8 cellular contexts compared by ENCODE assay signal in genomic region chr3:187669675-187670504, GRCh38. TPM values are rescaled to one million over a fixed set of nuclear protein-coding genes. Genes with fewer than 3 reads are reported as not detected.
DNase-seq lines count a peak whose midpoint lies in the region; ATAC-seq and TF ChIP-seq lines count a peak whose summit lies in the region.

SST (minus strand) TSS chr3:187670394; CDS start chr3:187670291, 103 bp downstream.

- peaks cover 9 to 12% of the 10 kb centered on the region in 2 experiments for H3K4me1 Mint-ChIP-seq in H9

- no peak within 1 kb of the TSS for H2AFZ ChIP-seq in H9 (ENCODE audit: low read length)

- no peaks in the 10 kb centered on the region for H3K79me1 ChIP-seq in H9 (ENCODE audit: insufficient read depth, low read depth, low read length, poor library complexity, severe bottlenecking)

- H3K27me3 Mint-ChIP-seq in H9 (ENCODE audit: low read depth): peaks cover 65% of the 10 kb centered on the region

- H4K20me1 ChIP-seq in H9 (ENCODE audit: control insufficient read depth, insufficient read depth, insufficient read length): no peaks in the 10 kb centered on the region

- H2BK15ac ChIP-seq in H9 (ENCODE audit: low read depth, low read length): no peak within 1 kb of the TSS

- WGBS in H9 (ENCODE audit: extremely low coverage, insufficient read length, low lambda C conversion rate): no CpG with 5 or more reads among the region's 46 CpGs

- no peak for ATAC-seq in GM18867 (IDR thresholded peaks at IDR 0.05; ENCODE audit: unreplicated experiment)

- no peak within 1 kb of the TSS for H3K4ac ChIP-seq in H9 (ENCODE audit: low read depth, low read length)

- peak; percentile 86 for DNase-seq in H9
- peak; percentile 29 for DNase-seq in RPMI8226
- peak; percentile 56 for DNase-seq in fibroblast of the aortic adventitia (ENCODE audit: low read depth)
- peak; percentile 7 for DNase-seq in putamen (ENCODE audit: low spot score)
- no peak for DNase-seq in COR-L47 (lab: John Stamatoyannopoulos, UW)
- no peak for DNase-seq in superior temporal gyrus (ENCODE audit: extremely low spot score)
- DNase-seq in NCI-H1436 treated with DMSO at 0.1 percent for 48 hours (lab: John Stamatoyannopoulos, UW): no peak

- H3K18ac ChIP-seq in H9 (ENCODE audit: insufficient read length, low read depth, low read length): no peak within 1 kb of the TSS

- H3K4me3 Mint-ChIP-seq in H9: peak within 1 kb of the TSS; percentile 39 to 63

- no peak within 1 kb of the TSS for H3T11ph ChIP-seq in H9 (ENCODE audit: low read length)

- H3K4me1 ChIP-seq in H9 (ENCODE audit: insufficient read depth, low read length): no peaks in the 10 kb centered on the region

- TF ChIP-seq CTCF in H9 (conservative IDR thresholded peaks at IDR 0.05) (no peak), fibroblast of the aortic adventitia (IDR thresholded peaks at IDR 0.05; ENCODE audit: insufficient read depth, low read length) (no peak)

- H3K9me3 Mint-ChIP-seq in H9: peaks cover 0 to 2% of the 10 kb centered on the region in 2 experiments; a peak in 1 of 5 replicates

- no peaks in the 10 kb centered on the region; the same call in 1 of the 2 replicates for H3K27me3 ChIP-seq in H9 (ENCODE audit: insufficient read depth, low read length)

- H2BK12ac ChIP-seq in H9 (ENCODE audit: insufficient read length, low read depth, low read length): no peak within 1 kb of the TSS

- H2BK20ac ChIP-seq in H9 (ENCODE audit: low read depth, low read length, poor library complexity, severe bottlenecking): no peak within 1 kb of the TSS

- H2AK5ac ChIP-seq in H9 (ENCODE audit: insufficient read length, low read length): no peak within 1 kb of the TSS

- H3K14ac ChIP-seq in H9 (ENCODE audit: insufficient read depth, low read length): no peak within 1 kb of the TSS

- no peak within 1 kb of the TSS for H2BK5ac ChIP-seq in H9 (ENCODE audit: insufficient read length, low read length)

- H3K27ac ChIP-seq in H9 (ENCODE audit: insufficient read length, low read depth, low read length): no peak within 1 kb of the TSS

- no peak within 1 kb of the TSS for H3K56ac ChIP-seq in H9 (ENCODE audit: insufficient read length, low read depth, low read length)

- H3K9ac ChIP-seq in H9 (ENCODE audit: extremely low read depth, insufficient read length, low read length): no peak within 1 kb of the TSS

- no peak within 1 kb of the TSS for H3K4me3 ChIP-seq in fibroblast of the aortic adventitia (ENCODE audit: low read depth, low read length)

- H3K36me3 Mint-ChIP-seq in H9 (ENCODE audit: insufficient read depth in 1 of 3, low read depth in 3 of 3): no peaks in the 10 kb centered on the region

- H2BK120ac ChIP-seq in H9 (ENCODE audit: low read depth, low read length, poor library complexity, severe bottlenecking): no peak within 1 kb of the TSS

- H4K91ac ChIP-seq in H9 (ENCODE audit: insufficient read length, low read depth, low read length): no peak within 1 kb of the TSS

- H3K23me2 ChIP-seq in H9 (ENCODE audit: insufficient read length, low read depth, low read length, poor library complexity, severe bottlenecking): peaks cover 6% of the 10 kb centered on the region

- no peaks in the 10 kb centered on the region for H3K79me2 ChIP-seq in H9 (ENCODE audit: insufficient read depth, low read length)

- H3K4me2 ChIP-seq in H9 (ENCODE audit: insufficient read depth, insufficient read length, low read length): peak within 1 kb of the TSS; percentile 38

- no peak within 1 kb of the TSS for H3K23ac ChIP-seq in H9 (ENCODE audit: insufficient read length, low read depth, low read length)

- peak within 1 kb of the TSS in 1 of 3 experiments; percentile 30; a peak in 1 of 7 replicates for H3K27ac Mint-ChIP-seq in H9

- no peak within 1 kb of the TSS for H4K8ac ChIP-seq in H9 (replicated peaks; ENCODE audit: insufficient read length, low read depth, low read length)

- H3K9me3 ChIP-seq in H9 (ENCODE audit: control insufficient read depth, low read depth, low read length): no peaks in the 10 kb centered on the region

- no peak within 1 kb of the TSS for H4K5ac ChIP-seq in H9 (ENCODE audit: insufficient read length, low read depth, low read length)

RNA-seq across cellular contexts. Expression of gene SST, which starts in this region (rescaled TPM):
- total RNA-seq in H9 (2021): not detected in 2 replicates
- total RNA-seq in fibroblast of the aortic adventitia (ENCODE audit: low replicate concordance): not detected in 2 replicates

Comparison
In these comparisons a context has a peak if more than half of its experiments do, and no peak if none do; other contexts are left out.
1. Peak in DNase-seq and H3K4me2 ChIP-seq in H9; RNA of the gene not detected or under 1 TPM.
2. Peak in DNase-seq in fibroblast of the aortic adventitia; RNA of the gene not detected or under 1 TPM.
3. DNase-seq: peak in RPMI8226 (single experiment) and putamen (single experiment); none in COR-L47 (single experiment), superior temporal gyrus (single experiment) and NCI-H1436 treated with DMSO at 0.1 percent for 48 hours (single experiment).